Comparison of ENCODE assay signal across 16 cellular contexts in the genomic region with DNA sequence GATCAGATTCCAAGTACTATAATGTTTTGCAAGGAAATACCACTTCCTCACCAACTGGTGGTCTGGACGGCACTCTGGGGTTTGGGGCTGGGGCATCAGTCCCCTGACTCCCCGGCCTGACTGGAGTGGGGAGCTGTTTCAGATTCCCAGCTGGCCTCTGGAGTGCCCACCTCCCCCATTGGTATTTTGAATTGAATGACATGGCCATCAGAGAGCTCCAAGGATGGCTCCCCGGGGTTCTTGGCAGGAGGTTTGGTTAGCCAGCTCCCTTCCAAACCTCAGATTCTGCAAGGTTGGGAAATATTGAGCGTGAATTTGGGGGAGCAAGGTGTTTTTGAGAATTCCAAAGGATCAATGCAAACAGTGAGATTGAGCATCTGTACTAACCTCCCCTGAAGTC. TPM values are rescaled to one million over a fixed set of nuclear protein-coding genes. Genes with fewer than 3 reads are reported as not detected.
DNase-seq lines count a peak whose midpoint lies in the region; ATAC-seq, FAIRE-seq and TF ChIP-seq lines count a peak whose summit lies in the region.
"Had no signal": no experiment of that assay in that cellular context is flagged by ENCODE, and none has a peak within 500 bp of the region (broad histone marks: within the 10 kb centered on the region; RNA-seq: fewer than 3 reads in every experiment).

No MANE protein-coding gene starts in this region.

- H3K4me3 Mint-ChIP-seq in progenitor cell of endocrine pancreas (ENCODE audit: low read depth) = peak overlapping the region; percentile 85
- H3K4me3 Mint-ChIP-seq in CD8-positive, alpha-beta T cell = no peak overlapping the region
- H3K4me3 Mint-ChIP-seq: T-helper 1 cell treated with Interleukin-12 subunit alpha and Interleukin-12 subunit beta and Interleukin-4 antibody, amounts not matched to agents 30 μg/mL and 1 μg/mL, for 36 hours had no signal

- no peak for ATAC-seq in CD8-positive, alpha-beta T cell
- no peak for ATAC-seq in left ventricle myocardium superior
- ATAC-seq: heart left ventricle; stimulated activated naive CD8-positive, alpha-beta T cell treated with anti-CD3 and anti-CD28 coated beads, Interleukin-15, Interleukin-2, amounts not matched to agents 100 U/mL and 50 U/mL, for 24 hours had no signal

- peak; percentile 4 for DNase-seq in GM12891 (ENCODE audit: insufficient read length, low spot score)
- no peak for DNase-seq in RWPE1 (ENCODE audit: low spot score)
- DNase-seq in progenitor cell of endocrine pancreas (ENCODE audit: low spot score, unreplicated experiment) = no peak
- no peak for DNase-seq in stimulated activated naive CD4-positive, alpha-beta T cell (lab: John Stamatoyannopoulos, UW)
- no peak for DNase-seq in CD8-positive, alpha-beta T cell
- DNase-seq in brain microvascular endothelial cell = no peak
- no peak for DNase-seq in left ventricle myocardium superior
- DNase-seq: activated CD4-positive, alpha-beta T cell treated with anti-CD3 and anti-CD28 coated beads for 48 hours; heart left ventricle; OCI-M1; stimulated activated CD4-positive, alpha-beta T cell treated with anti-CD3 and anti-CD28 coated beads, Interleukin-4, amount 100 ng/mL, for 24 hours; stimulated activated naive CD8-positive, alpha-beta T cell treated with anti-CD3 and anti-CD28 coated beads, Interleukin-15, Interleukin-2, amounts not matched to agents 100 U/mL and 50 U/mL, for 24 hours had no signal

- CTCF ChIA-PET in RWPE1 (lab: Yijun Ruan, JAX) = interaction anchor here (0.5 to 1.8 kb wide), 5 partner anchors 25 to 243 kb away, joined by 3 to 9 read pairs (median 4); no protein-coding TSS in a partner anchor
- CTCF ChIA-PET in CD8-positive, alpha-beta T cell (lab: Charles Lee) = no interaction called here

- H3K27ac ChIP-seq in RWPE1 (peak overlapping the region; percentile 45), iPS-18a (ENCODE audit: low read length) (peak overlapping the region; percentile 96), brain microvascular endothelial cell (no peak overlapping the region)
- no peak overlapping the region for H3K27ac ChIP-seq in CD8-positive, alpha-beta T cell (ENCODE audit: low read depth, low read length)
- H3K27ac ChIP-seq: BLaER1, heart left ventricle had no signal

- no peak for TF ChIP-seq POLR2A in GM12891 (IDR thresholded peaks at IDR 0.05; ENCODE audit: low read depth, low read length)

- peaks cover 63% of the 10 kb centered on the region for H3K4me1 ChIP-seq in iPS-18a (ENCODE audit: control insufficient read depth, low read depth, low read length)
- peaks cover 46% of the 10 kb centered on the region for H3K4me1 ChIP-seq in CD8-positive, alpha-beta T cell (ENCODE audit: insufficient read depth, low read length)

- peaks cover 2% of the 10 kb centered on the region for H3K27me3 Mint-ChIP-seq in progenitor cell of endocrine pancreas
- H3K27me3 Mint-ChIP-seq in CD8-positive, alpha-beta T cell (ENCODE audit: low read depth) = peaks cover 17% of the 10 kb centered on the region

- peak overlapping the region; percentile 99 for H3K27ac Mint-ChIP-seq in progenitor cell of endocrine pancreas
- H3K27ac Mint-ChIP-seq in CD8-positive, alpha-beta T cell = no peak overlapping the region
- H3K27ac Mint-ChIP-seq: memory B cell; T-helper 1 cell treated with Interleukin-12 subunit alpha and Interleukin-12 subunit beta and Interleukin-4 antibody, amounts not matched to agents 30 μg/mL and 1 μg/mL, for 36 hours had no signal

- POLR2A ChIA-PET in RWPE1 (lab: Yijun Ruan, JAX; ENCODE audit: low non-redundant PET) = no interaction called here
- POLR2A ChIA-PET in CD8-positive, alpha-beta T cell (lab: Charles Lee) = interaction anchor here (0.5 kb wide), 1 partner anchor 197 kb away, joined by 4 read pairs; no protein-coding TSS in a partner anchor

- H3K36me3 ChIP-seq in iPS-18a (ENCODE audit: control insufficient read depth, low read depth, low read length) (no peaks in the 10 kb centered on the region), brain microvascular endothelial cell (replicated peaks) (no peaks in the 10 kb centered on the region)
- H3K36me3 ChIP-seq in CD8-positive, alpha-beta T cell (ENCODE audit: insufficient read depth, low read length) = no peaks in the 10 kb centered on the region
- H3K36me3 ChIP-seq: BLaER1, heart left ventricle had no signal

- peak overlapping the region; percentile 99 for H3K9ac ChIP-seq in iPS-18a (ENCODE audit: low read length)
- H3K9ac ChIP-seq: BLaER1 had no signal

- H3K36me3 Mint-ChIP-seq in progenitor cell of endocrine pancreas (ENCODE audit: insufficient read depth) = no peaks in the 10 kb centered on the region
- H3K36me3 Mint-ChIP-seq in CD8-positive, alpha-beta T cell = no peaks in the 10 kb centered on the region
- H3K36me3 Mint-ChIP-seq: memory B cell had no signal

- no peaks in the 10 kb centered on the region for H3K9me3 Mint-ChIP-seq in progenitor cell of endocrine pancreas (ENCODE audit: low read depth)
- H3K9me3 Mint-ChIP-seq in CD8-positive, alpha-beta T cell = no peaks in the 10 kb centered on the region
- H3K9me3 Mint-ChIP-seq: memory B cell; T-helper 1 cell treated with Interleukin-12 subunit alpha and Interleukin-12 subunit beta and Interleukin-4 antibody, amounts not matched to agents 30 μg/mL and 1 μg/mL, for 36 hours had no signal

- in situ Hi-C loops in brain microvascular endothelial cell (cut with HindIII; ENCODE audit: low pct_ligation_motif_present, low sequenced_read_pairs) = no loop called here

- intact Hi-C loops in CD8-positive, alpha-beta T cell (cut with DNase I, micrococcal nuclease) = no loop called here
- intact Hi-C loops in left ventricle myocardium superior (cut with micrococcal nuclease) = no loop called here

- peak overlapping the region; percentile 80 for H3K4me3 ChIP-seq in iPS-18a (ENCODE audit: low read length)
- H3K4me3 ChIP-seq in CD8-positive, alpha-beta T cell (ENCODE audit: low read depth, low read length) = no peak overlapping the region
- no peak overlapping the region for H3K4me3 ChIP-seq in brain microvascular endothelial cell (ENCODE audit: low read depth, low read length)
- H3K4me3 ChIP-seq: BLaER1 had no signal

- H3K27me3 ChIP-seq in iPS-18a (ENCODE audit: control insufficient read depth, insufficient read depth, low read length) = no peaks in the 10 kb centered on the region
- peaks cover 9% of the 10 kb centered on the region for H3K27me3 ChIP-seq in CD8-positive, alpha-beta T cell (ENCODE audit: insufficient read depth, low read length)
- no peaks in the 10 kb centered on the region for H3K27me3 ChIP-seq in brain microvascular endothelial cell (replicated peaks)

- H3K9me3 ChIP-seq in iPS-18a (ENCODE audit: control insufficient read depth, low read depth, low read length) = no peaks in the 10 kb centered on the region
- H3K9me3 ChIP-seq in CD8-positive, alpha-beta T cell (ENCODE audit: low read length) = no peaks in the 10 kb centered on the region
- H3K9me3 ChIP-seq: BLaER1, heart left ventricle had no signal

- no peak for TF ChIP-seq CTCF in RWPE1 (conservative IDR thresholded peaks at IDR 0.05; ENCODE audit: low read depth)
- TF ChIP-seq CTCF in progenitor cell of endocrine pancreas (IDR thresholded peaks at IDR 0.05; ENCODE audit: unreplicated experiment) = no peak
- no peak for TF ChIP-seq CTCF in CD8-positive, alpha-beta T cell (IDR thresholded peaks at IDR 0.05)
- no peak for TF ChIP-seq CTCF in brain microvascular endothelial cell (IDR thresholded peaks at IDR 0.05; ENCODE audit: low read depth, low read length, missing control alignments)

- H3K4me1 Mint-ChIP-seq in progenitor cell of endocrine pancreas (ENCODE audit: low read depth) = peaks cover 58% of the 10 kb centered on the region
- H3K4me1 Mint-ChIP-seq in CD8-positive, alpha-beta T cell (ENCODE audit: low read depth) = peaks cover 43% of the 10 kb centered on the region

- FAIRE-seq in GM12891 (lab: Jason Lieb, UNC) = no peak

TF ChIP-seq in GM12891, 5 proteins besides CTCF, POLR2A, EP300 and RAD21:
- TF ChIP-seq TAF1 (IDR thresholded peaks at IDR 0.05; ENCODE audit: low read depth, low read length) = no peak
- no peak for TF ChIP-seq POLR2AphosphoS5 (IDR thresholded peaks at IDR 0.05; ENCODE audit: low read depth, low read length)
- TF ChIP-seq SPI1 (IDR thresholded peaks at IDR 0.05; ENCODE audit: low read depth, low read length) = no peak
- TF ChIP-seq POU2F2 (IDR thresholded peaks at IDR 0.05; ENCODE audit: low read depth, low read length) = no peak
- no peak for TF ChIP-seq PAX5 (IDR thresholded peaks at IDR 0.05; ENCODE audit: insufficient read depth, low read length, severe bottlenecking)

RNA-seq across cellular contexts. Expression of a gene that starts 2.2 kb away (rescaled TPM):
- 4.5 TPM for polyA plus RNA-seq in GM12891 (2012; ENCODE audit: low read depth, missing spikeins)
- total RNA-seq in progenitor cell of endocrine pancreas (82.9 and 84.2 TPM in 2 replicates), left ventricle myocardium superior (0.05 TPM)
- not detected for total RNA-seq in CD8-positive, alpha-beta T cell

RNA-seq across cellular contexts. Expression of a gene that starts 19.8 kb away (rescaled TPM):
- not detected for polyA plus RNA-seq in GM12891 (2012; ENCODE audit: low read depth, missing spikeins)
- not detected in 2 replicates for total RNA-seq in progenitor cell of endocrine pancreas
- total RNA-seq in CD8-positive, alpha-beta T cell = 1 to 10 TPM in 1 of 2 experiments, under 1 TPM in 1; 0.83 to 1.7 TPM
- total RNA-seq in left ventricle myocardium superior = not detected
- total RNA-seq: heart left ventricle had no signal
- polyA plus RNA-seq: heart left ventricle had no signal

Comparison
In these comparisons a context has a peak if more than half of its experiments do, and no peak if none do; other contexts are left out.
1. H3K27ac ChIP-seq: peak in RWPE1 (single experiment) and iPS-18a (single experiment); none in CD8-positive, alpha-beta T cell (single experiment) and brain microvascular endothelial cell (single experiment).
2. RNA of a gene that starts 2.2 kb away (total RNA-seq): 82.9 to 84.2 TPM in progenitor cell of endocrine pancreas; not detected in CD8-positive, alpha-beta T cell and 0.05 TPM in left ventricle myocardium superior (single experiment); every median in the first group is over 10 times any median in the second.